In genomic region chr10:788796-789748, GRCh38 we compare ENCODE assay signal across 1 cellular context.
TF ChIP-seq lines count a peak whose summit lies in the region.

No MANE protein-coding gene starts in this region.

TF ChIP-seq in K562, 482 proteins besides CTCF, POLR2A, EP300 and RAD21 (continued from another document):
- TF ChIP-seq MGA (IDR thresholded peaks at IDR 0.05), result peak; percentile 67
- TF ChIP-seq, protein P1, sequence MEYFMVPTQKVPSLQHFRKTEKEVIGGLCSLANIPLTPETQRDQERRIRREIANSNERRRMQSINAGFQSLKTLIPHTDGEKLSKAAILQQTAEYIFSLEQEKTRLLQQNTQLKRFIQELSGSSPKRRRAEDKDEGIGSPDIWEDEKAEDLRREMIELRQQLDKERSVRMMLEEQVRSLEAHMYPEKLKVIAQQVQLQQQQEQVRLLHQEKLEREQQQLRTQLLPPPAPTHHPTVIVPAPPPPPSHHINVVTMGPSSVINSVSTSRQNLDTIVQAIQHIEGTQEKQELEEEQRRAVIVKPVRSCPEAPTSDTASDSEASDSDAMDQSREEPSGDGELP (CRISPR knock-in tag; IDR thresholded peaks at IDR 0.05; ENCODE audit: borderline replicate concordance), result peak; percentile 89
- TF ChIP-seq, protein P2, sequence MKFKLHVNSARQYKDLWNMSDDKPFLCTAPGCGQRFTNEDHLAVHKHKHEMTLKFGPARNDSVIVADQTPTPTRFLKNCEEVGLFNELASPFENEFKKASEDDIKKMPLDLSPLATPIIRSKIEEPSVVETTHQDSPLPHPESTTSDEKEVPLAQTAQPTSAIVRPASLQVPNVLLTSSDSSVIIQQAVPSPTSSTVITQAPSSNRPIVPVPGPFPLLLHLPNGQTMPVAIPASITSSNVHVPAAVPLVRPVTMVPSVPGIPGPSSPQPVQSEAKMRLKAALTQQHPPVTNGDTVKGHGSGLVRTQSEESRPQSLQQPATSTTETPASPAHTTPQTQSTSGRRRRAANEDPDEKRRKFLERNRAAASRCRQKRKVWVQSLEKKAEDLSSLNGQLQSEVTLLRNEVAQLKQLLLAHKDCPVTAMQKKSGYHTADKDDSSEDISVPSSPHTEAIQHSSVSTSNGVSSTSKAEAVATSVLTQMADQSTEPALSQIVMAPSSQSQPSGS (CRISPR knock-in tag; IDR thresholded peaks at IDR 0.05), result no peak
- no peak for TF ChIP-seq GATA2 (CRISPR knock-in tag; IDR thresholded peaks at IDR 0.05)
- no peak for TF ChIP-seq HDAC6 (IDR thresholded peaks at IDR 0.05; ENCODE audit: low read depth, low read length)
- TF ChIP-seq HCFC1 (IDR thresholded peaks at IDR 0.05; ENCODE audit: low read depth, low read length), result no peak
- TF ChIP-seq ZNF318 (IDR thresholded peaks at IDR 0.05; ENCODE audit: borderline replicate concordance in 1 of 2, low read depth in 1 of 2), result no peak
- peak; percentile 47 for TF ChIP-seq CTCFL (IDR thresholded peaks at IDR 0.05; ENCODE audit: borderline replicate concordance, insufficient read depth, low read depth, low read length, poor library complexity, severe bottlenecking)
